In genomic region chr6:138620630-138621029, GRCh38 we compare ENCODE assay signal across 16 cellular contexts.
A peak's percentile ranks its signal among the peaks of the same experiment; 100 is the strongest.
DNase-seq lines count a peak whose midpoint lies in the region; ATAC-seq, FAIRE-seq and TF ChIP-seq lines count a peak whose summit lies in the region.
"Had no signal": no experiment of that assay in that cellular context is flagged by ENCODE, and none has a peak within 500 bp of the region (broad histone marks: within the 10 kb centered on the region; RNA-seq: fewer than 3 reads in every experiment).

No MANE protein-coding gene starts in this region.

- no peak overlapping the region for H2AFZ ChIP-seq in HepG2 (ENCODE audit: low read length)

- H3K9me3 ChIP-seq in HepG2 (ENCODE audit: low read length) (no peaks in the 10 kb centered on the region), SJCRH30 (replicated peaks) (no peaks in the 10 kb centered on the region)
- H3K9me3 ChIP-seq: BLaER1, Caco-2 had no signal

- no peak overlapping the region; the same call in 1 of the 2 replicates for H3K27ac Mint-ChIP-seq in WTC11
- H3K27ac Mint-ChIP-seq: HFFc6 had no signal

- no TSS peak for BruUV-seq in HepG2 (replicated peaks; lab: Mats Ljungman, UMichigan)

- TF ChIP-seq EP300 in HepG2 (IDR thresholded peaks at IDR 0.05; ENCODE audit: low read depth in 2 of 2, low read length in 2 of 2) (no peak), HepG2 (CRISPR knock-in tag; IDR thresholded peaks at IDR 0.05; ENCODE audit: borderline replicate concordance) (no peak)

- peaks cover 7% of the 10 kb centered on the region; the same call in 1 of the 2 replicates for H3K4me1 ChIP-seq in HepG2 (ENCODE audit: insufficient read depth, low read length)
- H3K4me1 ChIP-seq in SJCRH30, result no peaks in the 10 kb centered on the region
- H3K4me1 ChIP-seq: BLaER1, Caco-2 had no signal

- no peak overlapping the region for H3K4me3 ChIP-seq in HepG2 (replicated peaks in 1 of 3; ENCODE audit: insufficient read depth in 1 of 3, low read depth in 2 of 3, low read length in 3 of 3)
- H3K4me3 ChIP-seq in SJCRH30, result no peak overlapping the region
- H3K4me3 ChIP-seq: BLaER1, GM12878 had no signal

- H3K27me3 ChIP-seq in HepG2 (ENCODE audit: control insufficient read depth in 1 of 2, insufficient read depth in 2 of 2, low read length in 2 of 2) (no peaks in the 10 kb centered on the region), SJCRH30 (no peaks in the 10 kb centered on the region)
- H3K27me3 ChIP-seq: BLaER1 had no signal

- no peak overlapping the region for H3K4me2 ChIP-seq in HepG2 (ENCODE audit: low read depth, low read length)
- H3K4me2 ChIP-seq: BLaER1 had no signal

- H3K27ac ChIP-seq in HepG2 (ENCODE audit: extremely low read length, insufficient read depth, low read length), result no peak overlapping the region
- H3K27ac ChIP-seq in SJCRH30, result no peak overlapping the region
- H3K27ac ChIP-seq: 22Rv1, BLaER1 had no signal

- 38% methylated on average over 3 of the region's 3 CpGs for WGBS in HepG2 (ENCODE audit: low lambda C conversion rate)

- H3K4me1 Mint-ChIP-seq in WTC11, result peaks cover 8% of the 10 kb centered on the region
- H3K4me1 Mint-ChIP-seq: CD8-positive, alpha-beta memory T cell had no signal

- TF ChIP-seq RAD21 in HepG2 (CRISPR knock-in tag; IDR thresholded peaks at IDR 0.05), result no peak

- H3K27me3 Mint-ChIP-seq in WTC11 (ENCODE audit: low read depth), result no peaks in the 10 kb centered on the region

- H3K4me3 Mint-ChIP-seq in WTC11, result no peak overlapping the region
- H3K4me3 Mint-ChIP-seq: CD8-positive, alpha-beta memory T cell; HFFc6 had no signal

- H3K36me3 Mint-ChIP-seq in WTC11, result no peaks in the 10 kb centered on the region
- H3K36me3 Mint-ChIP-seq: CD8-positive, alpha-beta memory T cell had no signal

- H3K9ac ChIP-seq in HepG2 (ENCODE audit: insufficient read depth, low read depth, low read length), result no peak overlapping the region
- H3K9ac ChIP-seq: BLaER1 had no signal

- TF ChIP-seq CTCF in WTC11 (IDR thresholded peaks at IDR 0.05) (no peak), HepG2 (CRISPR knock-in tag; IDR thresholded peaks at IDR 0.05) (no peak)

- no peak for FAIRE-seq in HepG2 (lab: Jason Lieb, UNC)
- FAIRE-seq: GM12878, GM18507 had no signal

- no peaks in the 10 kb centered on the region for H3K79me2 ChIP-seq in HepG2 (ENCODE audit: insufficient read depth, low read length)

- TF ChIP-seq POLR2A in HepG2 (IDR thresholded peaks at IDR 0.05; ENCODE audit: insufficient read depth in 1 of 2, low read depth in 2 of 2, low read length in 2 of 2), result no peak

- in situ Hi-C loops in HepG2 (cut with HindIII; ENCODE audit: extremely low pct_ligation_motif_present, low pct_unique_long_range_greater_than_20kb) (no loop called here), G401 (cut with HindIII; ENCODE audit: low sequenced_read_pairs) (no loop called here)

- H3K36me3 ChIP-seq in HepG2 (replicated peaks in 1 of 2; ENCODE audit: control insufficient read depth in 1 of 2, insufficient read depth in 2 of 2, low read length in 2 of 2) (no peaks in the 10 kb centered on the region), SJCRH30 (no peaks in the 10 kb centered on the region)
- H3K36me3 ChIP-seq: BLaER1 had no signal

- DNase-seq in DMS 273 (lab: John Stamatoyannopoulos, UW; ENCODE audit: unreplicated experiment) (peak; percentile 17), DMS 273 treated with DMSO at 0.1 percent for 48 hours (lab: John Stamatoyannopoulos, UW) (no peak), WTC11 (ENCODE audit: low spot score) (no peak), HepG2 (ENCODE audit: low spot score) (no peak), amygdala (lab: John Stamatoyannopoulos, UW) (no peak), G401 (ENCODE audit: low spot score) (no peak), SJCRH30 (no peak)
- DNase-seq: AML-193; Caco-2; CD8-positive, alpha-beta memory T cell; HCEC 1CT; HFFc6 had no signal

- H4K20me1 ChIP-seq in HepG2 (ENCODE audit: insufficient read depth, low read length), result no peaks in the 10 kb centered on the region
- H4K20me1 ChIP-seq: BLaER1 had no signal

- intact Hi-C loops in HepG2 (cut with micrococcal nuclease; ENCODE audit: unreplicated experiment), result no loop called here

- CTCF ChIA-PET in WTC11 (lab: Charles Lee), result no interaction called here
- CTCF ChIA-PET in HepG2 (lab: Yijun Ruan, JAX; ENCODE audit: low intra/inter-chr PET ratio, low total read pairs), result no interaction called here

- POLR2A ChIA-PET in WTC11 (lab: Charles Lee) (no interaction called here), HepG2 (lab: Yijun Ruan, JAX) (no interaction called here)

- ATAC-seq in WTC11, result peak; percentile 43; the same call in 1 of the 2 replicates
- ATAC-seq in HepG2, result peak; percentile 57
- ATAC-seq: GM12878 had no signal

- H3K9me3 Mint-ChIP-seq in WTC11, result 0 out of 2 replicates have a peak, but pooled peaks cover 3% of the 10 kb centered on the region
- H3K9me3 Mint-ChIP-seq: CD8-positive, alpha-beta memory T cell; HFFc6 had no signal

TF ChIP-seq in WTC11, 78 proteins besides CTCF, POLR2A, EP300 and RAD21:
- TF ChIP-seq MLX (CRISPR knock-in tag; IDR thresholded peaks at IDR 0.05), result no peak

TF ChIP-seq in HepG2, 621 proteins besides CTCF, POLR2A, EP300 and RAD21:
- TF ChIP-seq FOXJ3 (CRISPR knock-in tag; IDR thresholded peaks at IDR 0.05; ENCODE audit: borderline replicate concordance) (no peak), FOXA3 (CRISPR knock-in tag; IDR thresholded peaks at IDR 0.05) (peak; percentile 8; the same call in 1 of the 2 replicates), FOXA1 (IDR thresholded peaks at IDR 0.05) (no peak), FOXA1 (CRISPR knock-in tag; IDR thresholded peaks at IDR 0.05) (0 out of 2 replicates have a peak, but pooled peaks have one; percentile 10)
